ENCODE assay signal across 8 cellular contexts in genomic region chr13:112968910-112969691, GRCh38. TPM values are rescaled to one million over a fixed set of nuclear protein-coding genes. Genes with fewer than 3 reads are reported as not detected.
DNase-seq lines count a peak whose midpoint lies in the region; ATAC-seq and TF ChIP-seq lines count a peak whose summit lies in the region.

A gene with protein sequence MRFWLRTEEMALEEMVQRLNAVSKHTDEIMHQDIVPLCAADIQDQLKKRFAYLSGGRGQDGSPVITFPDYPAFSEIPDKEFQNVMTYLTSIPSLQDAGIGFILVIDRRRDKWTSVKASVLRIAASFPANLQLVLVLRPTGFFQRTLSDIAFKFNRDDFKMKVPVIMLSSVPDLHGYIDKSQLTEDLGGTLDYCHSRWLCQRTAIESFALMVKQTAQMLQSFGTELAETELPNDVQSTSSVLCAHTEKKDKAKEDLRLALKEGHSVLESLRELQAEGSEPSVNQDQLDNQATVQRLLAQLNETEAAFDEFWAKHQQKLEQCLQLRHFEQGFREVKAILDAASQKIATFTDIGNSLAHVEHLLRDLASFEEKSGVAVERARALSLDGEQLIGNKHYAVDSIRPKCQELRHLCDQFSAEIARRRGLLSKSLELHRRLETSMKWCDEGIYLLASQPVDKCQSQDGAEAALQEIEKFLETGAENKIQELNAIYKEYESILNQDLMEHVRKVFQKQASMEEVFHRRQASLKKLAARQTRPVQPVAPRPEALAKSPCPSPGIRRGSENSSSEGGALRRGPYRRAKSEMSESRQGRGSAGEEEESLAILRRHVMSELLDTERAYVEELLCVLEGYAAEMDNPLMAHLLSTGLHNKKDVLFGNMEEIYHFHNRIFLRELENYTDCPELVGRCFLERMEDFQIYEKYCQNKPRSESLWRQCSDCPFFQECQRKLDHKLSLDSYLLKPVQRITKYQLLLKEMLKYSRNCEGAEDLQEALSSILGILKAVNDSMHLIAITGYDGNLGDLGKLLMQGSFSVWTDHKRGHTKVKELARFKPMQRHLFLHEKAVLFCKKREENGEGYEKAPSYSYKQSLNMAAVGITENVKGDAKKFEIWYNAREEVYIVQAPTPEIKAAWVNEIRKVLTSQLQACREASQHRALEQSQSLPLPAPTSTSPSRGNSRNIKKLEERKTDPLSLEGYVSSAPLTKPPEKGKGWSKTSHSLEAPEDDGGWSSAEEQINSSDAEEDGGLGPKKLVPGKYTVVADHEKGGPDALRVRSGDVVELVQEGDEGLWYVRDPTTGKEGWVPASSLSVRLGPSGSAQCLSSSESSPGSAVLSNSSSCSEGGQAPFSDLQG (plus strand): TSS chr13:112969214. CDS start chr13:112969380, 166 bp downstream.

- H3K9me3 ChIP-seq in OCI-LY1 (ENCODE audit: low read length), result no peaks in the 10 kb centered on the region

- H3K27me3 ChIP-seq in OCI-LY1 (ENCODE audit: insufficient read depth, low read length), result no peaks in the 10 kb centered on the region

- H4K20me1 ChIP-seq in OCI-LY1 (ENCODE audit: insufficient read depth, low read length), result no peaks in the 10 kb centered on the region

- DNase-seq in NCI-H82 (lab: John Stamatoyannopoulos, UW) (peak; percentile 62), NCI-H82 treated with DMSO at 0.1 percent for 48 hours (lab: John Stamatoyannopoulos, UW; ENCODE audit: unreplicated experiment) (no peak), globus pallidus (ENCODE audit: low spot score) (peak; percentile 54), occipital lobe (lab: John Stamatoyannopoulos, UW) (no peak), superior temporal gyrus (ENCODE audit: extremely low spot score) (peak; percentile 66)
- DNase-seq in activated effector memory CD4-positive, alpha-beta T cell treated with Interleukin-2 at 50 U/mL for 16 hours, result peak; percentile 59

- no peaks in the 10 kb centered on the region for H3K36me3 ChIP-seq in OCI-LY1 (ENCODE audit: insufficient read depth, low read length)

- peak within 1 kb of the TSS; percentile 76 for H3K4me2 ChIP-seq in OCI-LY1 (ENCODE audit: low read length)

- TF ChIP-seq CTCF in OCI-LY1 (IDR thresholded peaks at IDR 0.05; ENCODE audit: low read length), result peak; percentile 30; the same call in 1 of the 2 replicates

- H3K4me1 ChIP-seq in OCI-LY1 (ENCODE audit: insufficient read depth, low read length, severe bottlenecking), result peaks cover 17% of the 10 kb centered on the region

- no peak within 1 kb of the TSS for H3K27ac ChIP-seq in OCI-LY1 (ENCODE audit: low read depth, low read length, poor library complexity, severe bottlenecking)

- H3K9ac ChIP-seq in OCI-LY1 (ENCODE audit: low read length), result peak within 1 kb of the TSS; percentile 55; the same call in 1 of the 2 replicates

- H3K4me3 ChIP-seq in OCI-LY1 (ENCODE audit: low read depth, low read length, poor library complexity, severe bottlenecking), result peak within 1 kb of the TSS; percentile 74

- no peak within 1 kb of the TSS for H2AFZ ChIP-seq in OCI-LY1 (ENCODE audit: low read length)

- no peaks in the 10 kb centered on the region for H3K79me2 ChIP-seq in OCI-LY1 (ENCODE audit: insufficient read depth, low read length)

- no peaks in the 10 kb centered on the region for H3F3A ChIP-seq in OCI-LY1 (ENCODE audit: insufficient read depth, low read length)

- ATAC-seq in GM19395 (IDR thresholded peaks at IDR 0.05; ENCODE audit: unreplicated experiment), result no peak

- H3K9me2 ChIP-seq in OCI-LY1 (ENCODE audit: low read depth, low read length), result no peaks in the 10 kb centered on the region

RNA-seq across cellular contexts. Expression of the gene that starts here (rescaled TPM):
- total RNA-seq in occipital lobe, result 146 TPM

Comparison
In these comparisons a context has a peak if more than half of its experiments do, and no peak if none do; other contexts are left out.
1. DNase-seq: peak in NCI-H82 (single experiment), activated effector memory CD4-positive, alpha-beta T cell treated with Interleukin-2 at 50 U/mL for 16 hours (single experiment), globus pallidus (single experiment) and superior temporal gyrus (single experiment); none in NCI-H82 treated with DMSO at 0.1 percent for 48 hours (single experiment) and occipital lobe (single experiment).